In genomic region chr10:27240212-27240890, GRCh38 we compare ENCODE assay signal across 8 cellular contexts. TPM values are rescaled to one million over a fixed set of nuclear protein-coding genes. Genes with fewer than 3 reads are reported as not detected.
DNase-seq lines count a peak whose midpoint lies in the region; ATAC-seq, FAIRE-seq and TF ChIP-seq lines count a peak whose summit lies in the region.

Gene ACBD5, minus strand, starts transcription at chr10:27240797. Its CDS starts 109 bp downstream, at chr10:27240688.

- FAIRE-seq in kidney (lab: Jason Lieb, UNC): no peak

- H3K9me3 ChIP-seq in kidney (ENCODE audit: control insufficient read depth in 1 of 2, low read length in 2 of 2): no peaks in the 10 kb centered on the region

- peaks cover 6 to 9% of the 10 kb centered on the region in 2 donors for H3K4me1 ChIP-seq in kidney (ENCODE audit: control insufficient read depth in 1 of 2, insufficient read depth in 1 of 2, low read depth in 1 of 2, low read length in 2 of 2)

- intact Hi-C loops in kidney (cut with DNase I): no loop called here

- no peaks in the 10 kb centered on the region for H3K36me3 Mint-ChIP-seq in chondrocyte (ENCODE audit: low read depth)

- H3K9me3 Mint-ChIP-seq in chondrocyte (ENCODE audit: low read depth): no peaks in the 10 kb centered on the region

- H3K4me1 Mint-ChIP-seq in chondrocyte (ENCODE audit: low read depth): peaks cover 33% of the 10 kb centered on the region

- peak within 1 kb of the TSS; percentile 98 to 99 for H3K27ac ChIP-seq in kidney (ENCODE audit: low read depth in 2 of 2, low read length in 2 of 2)

- peak within 1 kb of the TSS; percentile 85 to 91 for H3K4me3 ChIP-seq in kidney (ENCODE audit: low read length in 2 of 2)

- peak within 1 kb of the TSS; percentile 96 for H3K27ac Mint-ChIP-seq in chondrocyte (ENCODE audit: unreplicated experiment)

- H3K4me3 Mint-ChIP-seq in chondrocyte (ENCODE audit: unreplicated experiment): peak within 1 kb of the TSS; percentile 97

- peak; percentile 85 for DNase-seq in AG08396 (ENCODE audit: low spot score)
- peak; percentile 70 to 86 for DNase-seq in NCI-H446 (lab: John Stamatoyannopoulos, UW)
- DNase-seq in activated CD4-positive, alpha-beta T cell treated with anti-CD3 and anti-CD28 coated beads for 24 hours (ENCODE audit: low read depth in 2 of 2): peak; percentile 60 to 75
- peak; percentile 95 for DNase-seq in chondrocyte (ENCODE audit: low spot score)
- DNase-seq in kidney: peak; percentile 97
- DNase-seq in stimulated activated CD4-positive, alpha-beta T cell treated with anti-CD3 and anti-CD28 coated beads, Interleukin-15, amount 100 ng/mL, for 1 hour (ENCODE audit: low read depth in 1 of 2, low spot score in 1 of 2): peak; percentile 47 to 62

- ATAC-seq in GM18870 (IDR thresholded peaks at IDR 0.05; ENCODE audit: unreplicated experiment) (peak; percentile 36), HG03108 (IDR thresholded peaks at IDR 0.05; ENCODE audit: unreplicated experiment) (peak; percentile 47)

- no peaks in the 10 kb centered on the region for H3K36me3 ChIP-seq in kidney (ENCODE audit: control insufficient read depth in 1 of 2, insufficient read depth in 2 of 2, low read length in 2 of 2)

- no peaks in the 10 kb centered on the region for H3K27me3 Mint-ChIP-seq in chondrocyte (ENCODE audit: low read depth)

- peak; percentile 12 for TF ChIP-seq CTCF in chondrocyte (IDR thresholded peaks at IDR 0.05)
- no peak for TF ChIP-seq CTCF in kidney (IDR thresholded peaks at IDR 0.05; ENCODE audit: borderline replicate concordance, extremely low read depth, insufficient read depth)

- H3K9ac ChIP-seq in kidney (ENCODE audit: low read length in 2 of 2): peak within 1 kb of the TSS; percentile 92 to 98

RNA-seq across cellular contexts. Expression of gene ACBD5, which starts in this region (rescaled TPM):
- total RNA-seq in chondrocyte: 20.6 to 24.7 TPM (median 24.6 TPM) in 3 replicates
- 32.6 TPM for total RNA-seq in kidney
- polyA plus RNA-seq in kidney (ENCODE audit: insufficient read depth, low read depth, low replicate concordance): 22.5 TPM

Comparison
In these comparisons a context has a peak if more than half of its experiments do, and no peak if none do; other contexts are left out.
1. Peak in every context shown above with its lines: DNase-seq, ATAC-seq, H3K4me3 ChIP-seq and H3K27ac ChIP-seq.